Comparison of ENCODE assay signal across 1 cellular context in the genomic region with DNA sequence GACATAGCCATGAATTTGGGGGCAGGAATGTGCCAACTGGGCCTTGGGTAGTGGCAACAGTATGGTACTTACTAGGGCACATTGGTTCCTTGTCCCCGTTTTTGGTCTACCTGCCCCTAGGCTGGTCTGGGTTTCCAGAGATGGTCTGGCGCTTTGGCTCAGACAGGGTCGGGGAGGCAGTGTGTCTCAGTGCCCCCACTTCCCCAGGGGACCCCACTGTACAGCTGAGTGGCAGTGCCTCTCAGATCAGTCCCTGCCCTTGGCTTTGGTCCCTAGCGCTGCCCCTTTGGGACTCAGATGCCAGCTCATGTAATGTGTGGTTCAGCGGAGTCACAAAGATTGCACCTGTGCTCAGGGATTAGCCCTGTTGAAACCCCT.
TF ChIP-seq lines count a peak whose summit lies in the region.

No MANE protein-coding gene starts in this region.

TF ChIP-seq in endothelial cell of umbilical vein, 7 proteins besides CTCF, POLR2A, EP300 and RAD21 (continued from another document):
- TF ChIP-seq POLR2AphosphoS5 (IDR thresholded peaks at IDR 0.05; ENCODE audit: insufficient read depth, low read depth, low read length) (no peak), GATA2 (IDR thresholded peaks at IDR 0.05; ENCODE audit: insufficient read depth, insufficient read length, low read depth, low read length) (no peak)
